In genomic region chr15:92803536-92803851, GRCh38 we compare ENCODE assay signal across 8 cellular contexts.
DNase-seq lines count a peak whose midpoint lies in the region; ATAC-seq and TF ChIP-seq lines count a peak whose summit lies in the region.

No MANE protein-coding gene starts in this region.

- no peaks in the 10 kb centered on the region for H3K9me2 ChIP-seq in OCI-LY7 (ENCODE audit: insufficient read depth, low read length)

- POLR2A ChIA-PET in CD8-positive, alpha-beta memory T cell (lab: Charles Lee): no interaction called here
- POLR2A ChIA-PET in OCI-LY7 (lab: Charles Lee): interaction anchor here (0.7 to 1.3 kb wide), 2 partner anchors 77 to 117 kb away, joined by 3 read pairs; no protein-coding TSS in a partner anchor
- POLR2A ChIA-PET in naive thymus-derived CD8-positive, alpha-beta T cell (lab: Charles Lee): interaction anchor here (2.0 to 14.5 kb wide), 2 partner anchors 79 to 112 kb away, joined by 8 to 681 read pairs; no protein-coding TSS in a partner anchor

- in situ Hi-C loops in gastrocnemius medialis (cut with MboI; ENCODE audit: low sequenced_read_pairs in 4 of 4): loop anchor here in 3 of 4 donors (5.0 to 25.0 kb wide), 4 partner anchors 109 to 659 kb away; no protein-coding TSS in a partner anchor

- H4K20me1 ChIP-seq in OCI-LY7 (ENCODE audit: insufficient read depth, low read length): no peaks in the 10 kb centered on the region

- H2AFZ ChIP-seq in OCI-LY7 (ENCODE audit: low read length): no peak overlapping the region

- H3K4me1 Mint-ChIP-seq in CD8-positive, alpha-beta memory T cell: peaks cover 14 to 20% (median 18%) of the 10 kb centered on the region in 3 donors
- H3K4me1 Mint-ChIP-seq in naive thymus-derived CD8-positive, alpha-beta T cell: peaks cover 8 to 19% (median 8%) of the 10 kb centered on the region in 4 donors

- no peaks in the 10 kb centered on the region for H3K9me3 ChIP-seq in CD8-positive, alpha-beta memory T cell (ENCODE audit: low read length)
- H3K9me3 ChIP-seq in SJSA1 (replicated peaks) (no peaks in the 10 kb centered on the region), gastrocnemius medialis (no peaks in the 10 kb centered on the region), OCI-LY7 (ENCODE audit: low read length) (no peaks in the 10 kb centered on the region), SJCRH30 (replicated peaks) (no peaks in the 10 kb centered on the region)

- no peak for ATAC-seq in gastrocnemius medialis
- ATAC-seq in naive thymus-derived CD8-positive, alpha-beta T cell: no peak
- ATAC-seq in HG03039 (IDR thresholded peaks at IDR 0.05; ENCODE audit: unreplicated experiment): no peak

- H3K4me3 Mint-ChIP-seq in CD8-positive, alpha-beta memory T cell: no peak overlapping the region
- H3K4me3 Mint-ChIP-seq in naive thymus-derived CD8-positive, alpha-beta T cell: no peak overlapping the region

- CTCF ChIA-PET in CD8-positive, alpha-beta memory T cell (lab: Charles Lee): interaction anchor here (1.6 kb wide), 1 partner anchor 114 kb away, joined by 4 read pairs; no protein-coding TSS in a partner anchor
- CTCF ChIA-PET in OCI-LY7 (lab: Charles Lee; ENCODE audit: unreplicated experiment): no interaction called here

- no peaks in the 10 kb centered on the region for H3K36me3 ChIP-seq in CD8-positive, alpha-beta memory T cell (ENCODE audit: insufficient read depth, low read length)
- H3K36me3 ChIP-seq in SJSA1 (no peaks in the 10 kb centered on the region), gastrocnemius medialis (no peaks in the 10 kb centered on the region), OCI-LY7 (ENCODE audit: insufficient read depth, low read length) (no peaks in the 10 kb centered on the region), SJCRH30 (no peaks in the 10 kb centered on the region)

- H3K27ac Mint-ChIP-seq in CD8-positive, alpha-beta memory T cell: peak overlapping the region in 1 of 8 donors; percentile 5
- H3K27ac Mint-ChIP-seq in naive thymus-derived CD8-positive, alpha-beta T cell: peak overlapping the region in 2 of 10 donors; percentile 70 to 74

- H3K27ac ChIP-seq in CD8-positive, alpha-beta memory T cell (ENCODE audit: low read depth, low read length): peak overlapping the region; percentile 57
- peak overlapping the region; percentile 98 for H3K27ac ChIP-seq in SJSA1
- peak overlapping the region; percentile 98 for H3K27ac ChIP-seq in epithelial cell of prostate
- H3K27ac ChIP-seq in gastrocnemius medialis: peak overlapping the region; percentile 97 to 99 (median 98)
- no peak overlapping the region for H3K27ac ChIP-seq in OCI-LY7 (ENCODE audit: low read depth, low read length, poor library complexity, severe bottlenecking)
- no peak overlapping the region; the same call in 1 of the 2 replicates for H3K27ac ChIP-seq in SJCRH30

- DNase-seq in CD8-positive, alpha-beta memory T cell: no peak
- DNase-seq in SJSA1 (ENCODE audit: low read depth in 1 of 2, low spot score in 2 of 2) (no peak), epithelial cell of prostate (ENCODE audit: low read depth, low spot score) (no peak), gastrocnemius medialis (no peak), OCI-LY7 (ENCODE audit: low spot score) (no peak), SJCRH30 (no peak)
- DNase-seq in naive thymus-derived CD8-positive, alpha-beta T cell: no peak

- peaks cover 0 to 4% (median 1%) of the 10 kb centered on the region in 3 donors for H3K36me3 Mint-ChIP-seq in CD8-positive, alpha-beta memory T cell
- no peaks in the 10 kb centered on the region for H3K36me3 Mint-ChIP-seq in naive thymus-derived CD8-positive, alpha-beta T cell

- no peak overlapping the region for H3K4me3 ChIP-seq in CD8-positive, alpha-beta memory T cell (ENCODE audit: low read length)
- no peak overlapping the region for H3K4me3 ChIP-seq in SJSA1
- no peak overlapping the region for H3K4me3 ChIP-seq in gastrocnemius medialis
- no peak overlapping the region for H3K4me3 ChIP-seq in OCI-LY7 (ENCODE audit: low read depth, low read length, poor library complexity, severe bottlenecking)
- no peak overlapping the region for H3K4me3 ChIP-seq in SJCRH30

- H3K4me2 ChIP-seq in OCI-LY7 (ENCODE audit: low read length): no peak overlapping the region

- TF ChIP-seq CTCF in gastrocnemius medialis (IDR thresholded peaks at IDR 0.05 in 4 of 5, conservative IDR thresholded peaks at IDR 0.05 in 1 of 5) (no peak), OCI-LY7 (conservative IDR thresholded peaks at IDR 0.05; ENCODE audit: low read length) (no peak)

- TF ChIP-seq POLR2A in gastrocnemius medialis (IDR thresholded peaks at IDR 0.05): no peak

- H3K27me3 Mint-ChIP-seq in CD8-positive, alpha-beta memory T cell: no peaks in the 10 kb centered on the region
- no peaks in the 10 kb centered on the region for H3K27me3 Mint-ChIP-seq in naive thymus-derived CD8-positive, alpha-beta T cell

- intact Hi-C loops in gastrocnemius medialis (cut with DNase I; ENCODE audit: low total_unique reads): loop anchor here (5.0 kb wide), 2 partner anchors 284 to 414 kb away; partner anchors contain the start of gene RGMA
- intact Hi-C loops in OCI-LY7 (cut with micrococcal nuclease; ENCODE audit: unreplicated experiment): no loop called here

- no TSS peak for BruUV-seq in OCI-LY7 (replicated peaks; lab: Mats Ljungman, UMichigan)

- peaks cover 9% of the 10 kb centered on the region for H3K4me1 ChIP-seq in CD8-positive, alpha-beta memory T cell (ENCODE audit: insufficient read depth, low read length)
- H3K4me1 ChIP-seq in SJSA1 (replicated peaks) (peaks cover 47% of the 10 kb centered on the region), gastrocnemius medialis (peaks cover 40 to 45% of the 10 kb centered on the region in 2 donors), OCI-LY7 (ENCODE audit: insufficient read depth, low read length, poor library complexity, severe bottlenecking) (peaks cover 29% of the 10 kb centered on the region), SJCRH30 (peaks cover 20% of the 10 kb centered on the region)

- H3K9me3 Mint-ChIP-seq in CD8-positive, alpha-beta memory T cell: no peaks in the 10 kb centered on the region
- H3K9me3 Mint-ChIP-seq in naive thymus-derived CD8-positive, alpha-beta T cell: no peaks in the 10 kb centered on the region

- peaks cover 9% of the 10 kb centered on the region; the same call in 1 of the 2 replicates for H3K79me2 ChIP-seq in OCI-LY7 (ENCODE audit: insufficient read depth, low read depth, low read length)

- no peaks in the 10 kb centered on the region for H3K27me3 ChIP-seq in CD8-positive, alpha-beta memory T cell (ENCODE audit: insufficient read depth, low read length, poor library complexity, severe bottlenecking)
- H3K27me3 ChIP-seq in SJSA1 (replicated peaks): no peaks in the 10 kb centered on the region
- no peaks in the 10 kb centered on the region for H3K27me3 ChIP-seq in gastrocnemius medialis
- H3K27me3 ChIP-seq in SJCRH30: no peaks in the 10 kb centered on the region

Comparison
In these comparisons a context has a peak if more than half of its experiments do, and no peak if none do; other contexts are left out.
1. H3K27ac ChIP-seq: peak in CD8-positive, alpha-beta memory T cell (single experiment), SJSA1 (single experiment), epithelial cell of prostate (single experiment) and gastrocnemius medialis (4 of 4); none in OCI-LY7 (single experiment) and SJCRH30 (single experiment).